Comparison of ENCODE assay signal across 23 cellular contexts in the genomic region with DNA sequence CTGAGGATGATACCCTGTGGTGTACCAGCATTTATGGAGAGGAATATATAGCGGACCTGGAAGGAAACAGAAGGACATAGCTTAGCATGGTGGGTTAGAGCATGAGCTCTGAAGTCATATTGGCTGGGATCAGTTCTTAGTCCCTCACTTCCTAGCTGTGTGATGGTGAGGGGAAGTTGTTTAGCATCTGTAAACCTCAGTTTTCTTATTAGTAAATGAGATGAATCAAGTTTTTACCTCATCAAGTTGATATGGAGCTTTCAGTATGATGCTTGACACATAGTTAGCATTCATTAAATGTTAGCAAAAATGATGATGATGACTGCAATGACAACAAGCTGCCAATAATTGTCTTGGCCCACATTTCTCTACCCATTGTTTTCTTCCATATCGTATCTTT.
A peak's percentile ranks its signal among the peaks of the same experiment; 100 is the strongest.
DNase-seq lines count a peak whose midpoint lies in the region; ATAC-seq, FAIRE-seq and TF ChIP-seq lines count a peak whose summit lies in the region.
"Had no signal": no experiment of that assay in that cellular context is flagged by ENCODE, and none has a peak within 500 bp of the region (broad histone marks: within the 10 kb centered on the region; RNA-seq: fewer than 3 reads in every experiment).

No MANE protein-coding gene starts in this region.

- no peaks in the 10 kb centered on the region for H3K9me2 ChIP-seq in GM23248 (ENCODE audit: insufficient read depth)

- POLR2A ChIA-PET in GM12878 (lab: Charles Lee) = no interaction called here

- H4K20me1 ChIP-seq in GM23248 (ENCODE audit: insufficient read depth) (peaks cover 26% of the 10 kb centered on the region), GM12878 (ENCODE audit: control insufficient read depth, insufficient read depth) (no peaks in the 10 kb centered on the region)

- no peak for TF ChIP-seq POLR2A in GM12878 (IDR thresholded peaks at IDR 0.05; ENCODE audit: low read depth, low read length)
- no peak for TF ChIP-seq POLR2A in ovary (IDR thresholded peaks at IDR 0.05)

- H3K27me3 ChIP-seq in GM23248 (replicated peaks; ENCODE audit: insufficient read depth) (no peaks in the 10 kb centered on the region), GM12878 (replicated peaks in 1 of 2; ENCODE audit: control insufficient read depth in 2 of 2, insufficient read depth in 2 of 2, low read length in 1 of 2) (no peaks in the 10 kb centered on the region), lower lobe of right lung (ENCODE audit: low read depth) (no peaks in the 10 kb centered on the region), ovary (no peaks in the 10 kb centered on the region)
- H3K27me3 ChIP-seq: BE2C had no signal

- H3K27ac Mint-ChIP-seq in activated CD8-positive, alpha-beta memory T cell treated with anti-CD3 and anti-CD28 coated beads, Interleukin-2, amount 10 ng/mL, durations not matched to agents 7 days and 5 days = no peak overlapping the region
- H3K27ac Mint-ChIP-seq in stimulated activated naive B cell treated with anti-CD40 and anti-IgM and Interleukin-4, amounts not matched to agents 10 μg/mL and 1 μg/mL and 100 μg/mL, for 72 hours = no peak overlapping the region

- TF ChIP-seq CTCF in GM12878 (IDR thresholded peaks at IDR 0.05 in 2 of 3, conservative IDR thresholded peaks at IDR 0.05 in 1 of 3; ENCODE audit: control insufficient read depth in 2 of 3, extremely low read depth in 1 of 3, insufficient read depth in 1 of 3, low read depth in 3 of 3, low read length in 3 of 3) = no peak
- TF ChIP-seq CTCF in lower lobe of right lung (IDR thresholded peaks at IDR 0.05) = no peak
- TF ChIP-seq CTCF in ovary (IDR thresholded peaks at IDR 0.05) = no peak

- CTCF ChIA-PET in activated CD8-positive, alpha-beta memory T cell treated with anti-CD3 and anti-CD28 coated beads, Interleukin-2, amount 10 ng/mL, durations not matched to agents 7 days and 5 days (lab: Charles Lee) = no interaction called here
- CTCF ChIA-PET in GM12878 (lab: Yijun Ruan, JAX) = interaction anchor here (1.0 to 1.5 kb wide), 4 partner anchors 20 to 117 kb away, joined by 3 to 4 read pairs (median 3); no protein-coding TSS in a partner anchor

- no peak overlapping the region for H3K9ac ChIP-seq in GM23248
- no peak overlapping the region for H3K9ac ChIP-seq in GM12878 (ENCODE audit: control insufficient read depth, insufficient read depth, low read length)
- H3K9ac ChIP-seq: KMS-11 had no signal

- H3K4me1 ChIP-seq in GM23248 (ENCODE audit: insufficient read depth) (peaks cover 26% of the 10 kb centered on the region), GM12878 (ENCODE audit: control insufficient read depth, insufficient read depth, low read length) (peaks cover 5% of the 10 kb centered on the region; the same call in 1 of the 2 replicates), lower lobe of right lung (peaks cover 3% of the 10 kb centered on the region), ovary (ENCODE audit: insufficient read depth) (peaks cover 3% of the 10 kb centered on the region)
- H3K4me1 ChIP-seq: BE2C, Caco-2 had no signal

- SMC1A ChIA-PET in GM12878 (lab: Charles Lee; ENCODE audit: uncharacterized antibody, unreplicated experiment) = interaction anchor here (1.0 to 1.1 kb wide), 3 partner anchors 9 to 68 kb away, joined by 3 read pairs; no protein-coding TSS in a partner anchor

- intact Hi-C loops in GM12878 (cut with micrococcal nuclease; ENCODE audit: unreplicated experiment) = no loop called here
- intact Hi-C loops in lower lobe of right lung (cut with DNase I) = no loop called here
- intact Hi-C loops in ovary (cut with DNase I) = no loop called here

- in situ Hi-C loops in GM23248 (cut with MboI) = no loop called here
- in situ Hi-C loops in GM12878 (cut with MboI) = no loop called here

- no peak for TF ChIP-seq RAD21 in GM12878 (IDR thresholded peaks at IDR 0.05; ENCODE audit: insufficient read depth, low read depth, low read length)

- peak; percentile 49 for ATAC-seq in activated CD8-positive, alpha-beta memory T cell treated with anti-CD3 and anti-CD28 coated beads, Interleukin-2, amount 10 ng/mL, durations not matched to agents 7 days and 5 days
- ATAC-seq in GM12878 (peak; percentile 51), lower lobe of right lung (no peak)
- ATAC-seq in stimulated activated naive B cell treated with anti-CD40 and anti-IgM and Interleukin-4, amounts not matched to agents 10 μg/mL and 1 μg/mL and 100 μg/mL, for 72 hours (replicated peaks) = peak; percentile 40 to 62
- ATAC-seq: HCT116 had no signal

- H3K4me2 ChIP-seq in GM23248 (ENCODE audit: unreplicated experiment) = no peak overlapping the region
- no peak overlapping the region for H3K4me2 ChIP-seq in GM12878 (ENCODE audit: control insufficient read depth, insufficient read depth)
- H3K4me2 ChIP-seq: KMS-11 had no signal

- no peak for FAIRE-seq in GM12878 (lab: Jason Lieb, UNC)
- FAIRE-seq: A204.1, GM12891 had no signal

- H2AFZ ChIP-seq in GM23248 = no peak overlapping the region
- H2AFZ ChIP-seq in GM12878 (ENCODE audit: control insufficient read depth, low read depth, low read length) = no peak overlapping the region

- TF ChIP-seq EP300 in GM12878 (IDR thresholded peaks at IDR 0.05; ENCODE audit: borderline replicate concordance in 1 of 2, control insufficient read depth in 1 of 2, low read depth in 2 of 2, low read length in 2 of 2) = no peak
- no peak for TF ChIP-seq EP300 in ovary (IDR thresholded peaks at IDR 0.05)

- H3K27ac ChIP-seq in GM23248 (peak overlapping the region; percentile 11; the same call in 1 of the 2 replicates), GM12878 (ENCODE audit: control insufficient read depth, insufficient read depth) (no peak overlapping the region), lower lobe of right lung (no peak overlapping the region), ovary (no peak overlapping the region)
- H3K27ac ChIP-seq: KMS-11 had no signal

- RAD21 ChIA-PET in GM12878 (lab: Charles Lee; ENCODE audit: unreplicated experiment) = no interaction called here

- H3K9me3 Mint-ChIP-seq in activated CD8-positive, alpha-beta memory T cell treated with anti-CD3 and anti-CD28 coated beads, Interleukin-2, amount 10 ng/mL, durations not matched to agents 7 days and 5 days (ENCODE audit: low read depth) = peaks cover 3% of the 10 kb centered on the region
- no peaks in the 10 kb centered on the region for H3K9me3 Mint-ChIP-seq in stimulated activated naive B cell treated with anti-CD40 and anti-IgM and Interleukin-4, amounts not matched to agents 10 μg/mL and 1 μg/mL and 100 μg/mL, for 72 hours

- H3K36me3 ChIP-seq in GM23248 (ENCODE audit: low read depth) (peaks cover 71% of the 10 kb centered on the region), GM12878 (ENCODE audit: control insufficient read depth in 2 of 2, insufficient read depth in 2 of 2, low read length in 1 of 2) (no peaks in the 10 kb centered on the region), lower lobe of right lung (no peaks in the 10 kb centered on the region), ovary (no peaks in the 10 kb centered on the region)
- H3K36me3 ChIP-seq: BE2C had no signal

- H3K4me3 ChIP-seq in GM23248 (no peak overlapping the region), GM12878 (no peak overlapping the region), lower lobe of right lung (no peak overlapping the region), ovary (no peak overlapping the region)

- DNase-seq in activated CD8-positive, alpha-beta memory T cell treated with anti-CD3 and anti-CD28 coated beads, Interleukin-2, amount 10 ng/mL, durations not matched to agents 7 days and 5 days = no peak
- no peak for DNase-seq in activated CD8-positive, alpha-beta memory T cell treated with anti-CD3 and anti-CD28 coated beads, Interleukin-2, amount 50 U/mL, for 48 hours
- DNase-seq in GM23248 (no peak), GM12878 (ENCODE audit: low read depth, low spot score) (no peak), lower lobe of right lung (no peak), NCI-H526 treated with DMSO at 0.1 percent for 48 hours (lab: John Stamatoyannopoulos, UW) (no peak), ovary (no peak)
- DNase-seq in stimulated activated naive B cell treated with anti-CD40 and anti-IgM and Interleukin-4, amounts not matched to agents 10 μg/mL and 1 μg/mL and 100 μg/mL, for 72 hours = no peak
- DNase-seq: BE2C; Caco-2; CD4-positive, CD25-positive, alpha-beta regulatory T cell; DMS153; GOT3; MV-4-11; NCI-H1417; NCI-H187; NCI-H2227 treated with DMSO at 0.1 percent for 48 hours; NCI-H524; SHP77 treated with DMSO at 0.1 percent for 48 hours had no signal

- H3K79me2 ChIP-seq in GM23248 (ENCODE audit: insufficient read depth) (peaks cover 100% of the 10 kb centered on the region), GM12878 (ENCODE audit: control insufficient read depth, insufficient read depth, low read length) (no peaks in the 10 kb centered on the region)

- peaks cover 90% of the 10 kb centered on the region for H3F3A ChIP-seq in GM23248 (ENCODE audit: insufficient read depth)

- no peaks in the 10 kb centered on the region for H3K9me3 ChIP-seq in GM23248 (ENCODE audit: low read depth)
- peaks cover 2% of the 10 kb centered on the region; the same call in 1 of the 3 replicates for H3K9me3 ChIP-seq in GM12878 (replicated peaks; ENCODE audit: control insufficient read depth, insufficient read depth, low read length)
- H3K9me3 ChIP-seq in lower lobe of right lung = no peaks in the 10 kb centered on the region
- no peaks in the 10 kb centered on the region for H3K9me3 ChIP-seq in ovary
- H3K9me3 ChIP-seq: Caco-2 had no signal

- WGBS in GM23248 (ENCODE audit: low coverage in 1 of 2, low lambda C conversion rate in 2 of 2, missing lambda C conversion rate in 2 of 2), 2 experiments = 94 to 96% methylated on average over 2 of the region's 2 CpGs
- 50% methylated on average over 2 of the region's 2 CpGs for WGBS in GM12878 (ENCODE audit: insufficient coverage, insufficient replicate concordance, low lambda C conversion rate, missing lambda C conversion rate)
- 47 to 98% (median 97%) methylated on average over 2 of the region's 2 CpGs for WGBS in ovary, 3 donors

- H3K36me3 Mint-ChIP-seq in activated CD8-positive, alpha-beta memory T cell treated with anti-CD3 and anti-CD28 coated beads, Interleukin-2, amount 10 ng/mL, durations not matched to agents 7 days and 5 days = peaks cover 35% of the 10 kb centered on the region
- H3K36me3 Mint-ChIP-seq in stimulated activated naive B cell treated with anti-CD40 and anti-IgM and Interleukin-4, amounts not matched to agents 10 μg/mL and 1 μg/mL and 100 μg/mL, for 72 hours = peaks cover 13 to 18% of the 10 kb centered on the region in 2 donors

- no TSS peak for BruUV-seq in GM12878 (replicated peaks; lab: Mats Ljungman, UMichigan)

- peaks cover 16% of the 10 kb centered on the region for H3K4me1 Mint-ChIP-seq in activated CD8-positive, alpha-beta memory T cell treated with anti-CD3 and anti-CD28 coated beads, Interleukin-2, amount 10 ng/mL, durations not matched to agents 7 days and 5 days
- peaks cover 8 to 26% of the 10 kb centered on the region in 2 donors for H3K4me1 Mint-ChIP-seq in stimulated activated naive B cell treated with anti-CD40 and anti-IgM and Interleukin-4, amounts not matched to agents 10 μg/mL and 1 μg/mL and 100 μg/mL, for 72 hours

- H3K27me3 Mint-ChIP-seq in activated CD8-positive, alpha-beta memory T cell treated with anti-CD3 and anti-CD28 coated beads, Interleukin-2, amount 10 ng/mL, durations not matched to agents 7 days and 5 days = no peaks in the 10 kb centered on the region
- H3K27me3 Mint-ChIP-seq in stimulated activated naive B cell treated with anti-CD40 and anti-IgM and Interleukin-4, amounts not matched to agents 10 μg/mL and 1 μg/mL and 100 μg/mL, for 72 hours = no peaks in the 10 kb centered on the region
- H3K27me3 Mint-ChIP-seq: CD4-positive, CD25-positive, alpha-beta regulatory T cell had no signal

- no peak overlapping the region for H3K4me3 Mint-ChIP-seq in activated CD8-positive, alpha-beta memory T cell treated with anti-CD3 and anti-CD28 coated beads, Interleukin-2, amount 10 ng/mL, durations not matched to agents 7 days and 5 days
- no peak overlapping the region for H3K4me3 Mint-ChIP-seq in stimulated activated naive B cell treated with anti-CD40 and anti-IgM and Interleukin-4, amounts not matched to agents 10 μg/mL and 1 μg/mL and 100 μg/mL, for 72 hours
- H3K4me3 Mint-ChIP-seq: CD4-positive, CD25-positive, alpha-beta regulatory T cell had no signal

Comparison
In these comparisons a context has a peak if more than half of its experiments do, and no peak if none do; other contexts are left out.
1. ATAC-seq: peak in activated CD8-positive, alpha-beta memory T cell treated with anti-CD3 and anti-CD28 coated beads, Interleukin-2, amount 10 ng/mL, durations not matched to agents 7 days and 5 days (single experiment), GM12878 (single experiment) and stimulated activated naive B cell treated with anti-CD40 and anti-IgM and Interleukin-4, amounts not matched to agents 10 μg/mL and 1 μg/mL and 100 μg/mL, for 72 hours (2 of 2); none in lower lobe of right lung (0 of 2).